Comparison of ENCODE assay signal across 8 cellular contexts in the genomic region with DNA sequence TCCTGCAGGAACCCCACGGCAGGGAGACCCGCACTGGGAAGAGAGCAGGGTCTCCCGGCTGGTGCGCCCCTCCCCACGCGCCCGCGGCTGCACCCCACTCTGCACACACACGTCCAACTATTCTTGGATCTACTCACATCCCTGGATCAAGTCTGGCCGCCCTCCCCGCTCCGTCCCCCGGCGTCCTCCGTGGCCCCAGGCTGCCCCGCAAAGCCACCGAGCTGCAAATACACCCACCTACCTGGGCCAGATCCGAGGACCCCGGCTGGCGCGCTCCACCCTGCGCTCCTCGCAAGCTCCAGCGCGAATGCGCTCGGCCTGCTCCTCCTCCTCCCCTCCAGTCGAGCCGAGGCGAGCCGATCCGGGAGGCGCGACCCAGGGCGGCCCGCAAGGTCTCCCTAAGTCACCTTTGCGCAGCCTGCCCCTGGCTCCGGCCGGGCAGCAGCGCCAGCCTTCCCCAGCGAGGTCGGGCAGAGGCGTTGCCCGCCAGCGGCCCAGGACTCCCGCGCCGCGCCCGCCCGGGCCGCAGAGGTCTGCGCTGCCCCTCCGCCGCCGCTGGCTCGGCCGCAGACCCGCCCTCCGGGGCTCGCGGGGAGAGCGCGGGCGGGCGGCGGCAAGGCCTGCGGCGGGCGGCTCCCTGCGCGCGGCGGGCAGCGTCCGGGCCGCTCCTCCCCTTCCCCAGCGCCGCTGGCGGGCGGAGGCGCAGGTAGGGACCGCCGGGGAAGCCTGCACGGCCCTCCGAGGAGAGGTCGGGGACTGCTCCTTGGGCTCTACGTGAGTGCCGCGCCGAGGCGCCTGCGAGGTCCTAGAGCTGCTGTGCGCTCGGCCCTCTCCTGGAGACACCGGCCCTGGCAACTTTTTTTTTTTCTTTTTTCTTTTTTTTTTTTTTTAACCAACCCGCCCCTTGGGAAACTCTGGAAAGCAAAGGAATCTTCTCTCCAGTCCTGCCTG.
DNase-seq lines count a peak whose midpoint lies in the region; ATAC-seq, FAIRE-seq and TF ChIP-seq lines count a peak whose summit lies in the region.

No MANE protein-coding gene starts in this region.

- no peaks in the 10 kb centered on the region for H3K27me3 ChIP-seq in AG04450 (ENCODE audit: control insufficient read depth, insufficient read depth, low read length)

- TF ChIP-seq POLR2A in GM12892 (IDR thresholded peaks at IDR 0.05; ENCODE audit: low read depth, low read length), result no peak

- H3K27ac Mint-ChIP-seq in activated naive CD4-positive, alpha-beta T cell treated with anti-CD3 and anti-CD28 coated beads, Interleukin-2, amount 50 U/mL, for 72 hours, result no peak overlapping the region
- peak overlapping the region; percentile 70 for H3K27ac Mint-ChIP-seq in nephron progenitor cell

- TF ChIP-seq CTCF in AG04450 (IDR thresholded peaks at IDR 0.05; ENCODE audit: low read depth, low read length) (0 out of 2 replicates have a peak, but pooled peaks have one; percentile 28), nephron progenitor cell (IDR thresholded peaks at IDR 0.05) (no peak)

- H3K27me3 Mint-ChIP-seq in nephron progenitor cell (ENCODE audit: low read depth, poor library complexity), result no peaks in the 10 kb centered on the region

- DNase-seq in AG04450 (ENCODE audit: low read depth, low spot score), result no peak
- DNase-seq in GM12892 (ENCODE audit: insufficient read length), result peak; percentile 37
- DNase-seq in NCI-H2171 (lab: John Stamatoyannopoulos, UW), result peak; percentile 60
- peak in 1 of 2 donors; percentile 41 for DNase-seq in activated naive CD4-positive, alpha-beta T cell treated with anti-CD3 and anti-CD28 coated beads, Interleukin-2, amount 50 U/mL, for 72 hours (ENCODE audit: low spot score in 2 of 2)
- peak; percentile 36 for DNase-seq in germinal center (ENCODE audit: low spot score)
- DNase-seq in nephron progenitor cell, result peak; percentile 78
- DNase-seq in cerebellar nuclear complex (lab: John Stamatoyannopoulos, UW), result no peak

- peaks cover 23% of the 10 kb centered on the region for H3K4me1 Mint-ChIP-seq in nephron progenitor cell

- H3K4me3 ChIP-seq in AG04450 (ENCODE audit: low read depth, low read length), result peak overlapping the region; percentile 82
- H3K4me3 ChIP-seq in urinary bladder (ENCODE audit: low read depth, low read length), result peak overlapping the region; percentile 88

- peaks cover 2% of the 10 kb centered on the region; the same call in 1 of the 2 replicates for H3K9me3 ChIP-seq in AG04450 (ENCODE audit: control insufficient read depth, insufficient read depth, low read length)

- H3K9me3 Mint-ChIP-seq in activated naive CD4-positive, alpha-beta T cell treated with anti-CD3 and anti-CD28 coated beads, Interleukin-2, amount 50 U/mL, for 72 hours, result peaks cover 0 to 3% of the 10 kb centered on the region in 2 donors
- no peaks in the 10 kb centered on the region for H3K9me3 Mint-ChIP-seq in nephron progenitor cell

- peaks cover 0 to 11% of the 10 kb centered on the region in 2 donors for H3K36me3 Mint-ChIP-seq in activated naive CD4-positive, alpha-beta T cell treated with anti-CD3 and anti-CD28 coated beads, Interleukin-2, amount 50 U/mL, for 72 hours
- peaks cover 24% of the 10 kb centered on the region for H3K36me3 Mint-ChIP-seq in nephron progenitor cell (ENCODE audit: low read depth)

- under 1% methylated on average over 97 of the region's 97 CpGs for WGBS in urinary bladder

- POLR2A ChIA-PET in AG04450 (lab: Yijun Ruan, JAX), result interaction anchor here (1.5 kb wide), 2 partner anchors 125 to 133 kb away, joined by 6 to 12 read pairs; partner anchors contain the start of gene CABYR

- H3K4me1 ChIP-seq in urinary bladder (ENCODE audit: insufficient read depth), result no peaks in the 10 kb centered on the region

- H3K4me3 Mint-ChIP-seq in nephron progenitor cell, result peak overlapping the region; percentile 86

- H3K36me3 ChIP-seq in urinary bladder (ENCODE audit: insufficient read depth), result no peaks in the 10 kb centered on the region

- CTCF ChIA-PET in AG04450 (lab: Charles Lee), result interaction anchor here (0.6 to 1.5 kb wide), 2 partner anchors 56 to 95 kb away, joined by 3 read pairs; no protein-coding TSS in a partner anchor

- peak; percentile 22 to 86 for ATAC-seq in activated naive CD4-positive, alpha-beta T cell treated with anti-CD3 and anti-CD28 coated beads, Interleukin-2, amount 50 U/mL, for 72 hours

- H3K27ac ChIP-seq in AG04450 (ENCODE audit: low read depth, low read length), result peak overlapping the region; percentile 66
- H3K27ac ChIP-seq in urinary bladder (ENCODE audit: low read depth), result peak overlapping the region; percentile 91

- no peak for FAIRE-seq in GM12892 (lab: Jason Lieb, UNC)

Comparison
In these comparisons a context has a peak if more than half of its experiments do, and no peak if none do; other contexts are left out.
1. DNase-seq: peak in GM12892 (single experiment), NCI-H2171 (single experiment), germinal center (single experiment) and nephron progenitor cell (single experiment); none in AG04450 (single experiment) and cerebellar nuclear complex (0 of 2).